Comparison of ENCODE assay signal across 26 cellular contexts in the genomic region with DNA sequence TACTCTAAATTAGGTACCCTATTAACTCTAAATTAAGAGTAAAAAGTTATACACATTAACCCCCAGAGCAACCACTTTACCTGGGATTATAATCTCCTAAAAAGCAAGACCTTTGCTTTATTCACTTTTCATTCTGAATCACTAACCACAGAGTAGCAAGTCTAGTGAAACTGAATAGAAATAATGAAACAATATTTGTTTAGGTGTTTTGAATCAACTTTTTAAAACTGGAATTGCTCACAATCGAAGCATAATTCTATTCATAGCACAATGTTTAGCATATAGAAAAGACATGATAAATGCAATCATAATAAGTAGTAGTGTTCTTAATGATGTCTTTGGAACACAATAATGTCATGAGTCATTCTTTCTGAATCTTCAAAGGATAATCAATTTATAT.
"Had no signal": no experiment of that assay in that cellular context is flagged by ENCODE, and none has a peak within 500 bp of the region (broad histone marks: within the 10 kb centered on the region; RNA-seq: fewer than 3 reads in every experiment).

No MANE protein-coding gene starts in this region.

- H3K4me1 Mint-ChIP-seq: central memory CD8-positive, alpha-beta T cell; naive thymus-derived CD4-positive, alpha-beta T cell had no signal

- ATAC-seq: activated CD4-positive, CD25-positive, alpha-beta regulatory T cell treated with anti-CD3 and anti-CD28 coated beads, Interleukin-2, amount 50 U/mL, for 24 hours; activated CD8-positive, alpha-beta T cell treated with anti-CD3 and anti-CD28 coated beads, Interleukin-2, amount 10 ng/mL, durations not matched to agents 7 days and 5 days; effector memory CD8-positive, alpha-beta T cell; esophagus mucosa; left lung; naive thymus-derived CD4-positive, alpha-beta T cell; stimulated activated naive CD8-positive, alpha-beta T cell treated with anti-CD3 and anti-CD28 coated beads, Interleukin-15, Interleukin-2, amounts not matched to agents 100 U/mL and 50 U/mL, for 24 hours had no signal

- H3K36me3 ChIP-seq: adrenal gland, breast epithelium, left lung, spleen, upper lobe of left lung had no signal

- H3K4me3 Mint-ChIP-seq: activated CD8-positive, alpha-beta T cell treated with anti-CD3 and anti-CD28 coated beads, Interleukin-2, amount 10 ng/mL, durations not matched to agents 7 days and 5 days; activated naive CD8-positive, alpha-beta T cell; central memory CD8-positive, alpha-beta T cell; effector memory CD8-positive, alpha-beta T cell; naive thymus-derived CD4-positive, alpha-beta T cell had no signal

- DNase-seq: activated CD4-positive, alpha-beta T cell treated with anti-CD3 and anti-CD28 coated beads, Interleukin-2, amount 50 U/mL, for 1 hour; activated CD8-positive, alpha-beta T cell treated with anti-CD3 and anti-CD28 coated beads, Interleukin-2, amount 10 ng/mL, durations not matched to agents 7 days and 5 days; activated naive CD4-positive, alpha-beta T cell; activated T-cell treated with anti-CD3 and anti-CD28 coated beads, Interleukin-2, amount 50 U/mL, for 1 hour; adrenal gland; dorsolateral prefrontal cortex; effector memory CD8-positive, alpha-beta T cell; foreskin melanocyte; glutamatergic neuron; kidney glomerular epithelial cell; left lung; naive thymus-derived CD4-positive, alpha-beta T cell; spleen; stimulated activated CD4-positive, alpha-beta T cell treated with anti-CD3 and anti-CD28 coated beads, Interleukin-4, amount 100 ng/mL, for 24 hours; stimulated activated naive CD8-positive, alpha-beta T cell treated with anti-CD3 and anti-CD28 coated beads, Interleukin-15, Interleukin-2, amounts not matched to agents 100 U/mL and 50 U/mL, for 24 hours; upper lobe of left lung had no signal

- H3K27ac Mint-ChIP-seq: activated CD8-positive, alpha-beta T cell treated with anti-CD3 and anti-CD28 coated beads, Interleukin-2, amount 10 ng/mL, durations not matched to agents 7 days and 5 days; activated naive CD8-positive, alpha-beta T cell; activated T-helper 2 cell treated with anti-CD3 and anti-CD28 coated beads, Interferon-gamma antibody, Interleukin-2, Interleukin-4, amounts not matched to agents 10 μg/mL and 5 μg/mL and 100 μg/mL, durations not matched to agents 14 hours and 24 hours and 36 hours; effector memory CD8-positive, alpha-beta T cell; naive thymus-derived CD4-positive, alpha-beta T cell; progenitor cell of endocrine pancreas had no signal

- H3K4me1 ChIP-seq: adrenal gland, breast epithelium, left lung, spleen, upper lobe of left lung had no signal

- H3K9me3 Mint-ChIP-seq: central memory CD8-positive, alpha-beta T cell; effector memory CD8-positive, alpha-beta T cell had no signal

- H3K4me3 ChIP-seq: adrenal gland, breast epithelium, dorsolateral prefrontal cortex, hepatocyte, left lung, lung, spleen, upper lobe of left lung had no signal

- H2AFZ ChIP-seq: hepatocyte had no signal

- H3K27me3 ChIP-seq: adrenal gland, breast epithelium, dorsolateral prefrontal cortex, hepatocyte, left lung, spleen, upper lobe of left lung had no signal

- H3K79me2 ChIP-seq: hepatocyte had no signal

- H3K4me2 ChIP-seq: hepatocyte had no signal

- FAIRE-seq: endothelial cell of umbilical vein had no signal

- H3K27ac ChIP-seq: adrenal gland, breast epithelium, dorsolateral prefrontal cortex, hepatocyte, left lung, spleen, upper lobe of left lung had no signal
